In genomic region chr12:49340971-49341776, GRCh38 we compare ENCODE assay signal across 14 cellular contexts.
A peak's percentile ranks its signal among the peaks of the same experiment; 100 is the strongest.
DNase-seq lines count a peak whose midpoint lies in the region; ATAC-seq lines count a peak whose summit lies in the region.
"Had no signal": no experiment of that assay in that cellular context is flagged by ENCODE, and none has a peak within 500 bp of the region (broad histone marks: within the 10 kb centered on the region; RNA-seq: fewer than 3 reads in every experiment).

No MANE protein-coding gene starts in this region.

- H3K4me3 ChIP-seq in HUES48 (ENCODE audit: low read depth, low read length) = peak overlapping the region; percentile 73
- peak overlapping the region; percentile 62 for H3K4me3 ChIP-seq in iPS-15b (ENCODE audit: low read depth, low read length)
- no peak overlapping the region for H3K4me3 ChIP-seq in effector memory CD4-positive, alpha-beta T cell (ENCODE audit: insufficient read depth, low read depth, low read length, poor library complexity, severe bottlenecking)
- H3K4me3 ChIP-seq: MG63 had no signal

- no peak overlapping the region for H3K27ac ChIP-seq in HUES48 (ENCODE audit: low read depth, low read length)
- no peak overlapping the region for H3K27ac ChIP-seq in effector memory CD4-positive, alpha-beta T cell (ENCODE audit: insufficient read depth, low read length, poor library complexity, severe bottlenecking)
- H3K27ac ChIP-seq: C4-2B had no signal

- H3K9ac ChIP-seq in HUES48 (ENCODE audit: low read depth, low read length) = no peak overlapping the region
- no peak overlapping the region for H3K9ac ChIP-seq in iPS-15b (ENCODE audit: low read depth, low read length)

- no peak for ATAC-seq in HG03354 (IDR thresholded peaks at IDR 0.05; ENCODE audit: poor library complexity, severe bottlenecking, unreplicated experiment)

- no peaks in the 10 kb centered on the region for H3K36me3 ChIP-seq in HUES48 (ENCODE audit: control insufficient read depth, insufficient read depth, low read length)
- no peaks in the 10 kb centered on the region for H3K36me3 ChIP-seq in iPS-15b (ENCODE audit: control insufficient read depth, insufficient read depth, low read length)
- H3K36me3 ChIP-seq in effector memory CD4-positive, alpha-beta T cell (ENCODE audit: control insufficient read depth, insufficient read depth, low read length) = no peaks in the 10 kb centered on the region
- H3K36me3 ChIP-seq: MG63 had no signal

- DNase-seq in retina = peak; percentile 35
- DNase-seq in effector memory CD4-positive, alpha-beta T cell = no peak
- no peak for DNase-seq in MV-4-11 (lab: John Stamatoyannopoulos, UW)
- DNase-seq: activated CD4-positive, alpha-beta T cell treated with anti-CD3 and anti-CD28 coated beads for 4 hours; activated T-cell treated with anti-CD3 and anti-CD28 coated beads, Interleukin-2, amount 50 U/mL, for 24 hours; MG63; NCI-H2107; NK-92 treated with Interleukin-12 subunit alpha and Interleukin-12 subunit beta, amount 100 ng/mL, for 24 hours; SHP77; small intestine had no signal

- H3K4me1 ChIP-seq in HUES48 (ENCODE audit: control insufficient read depth, insufficient read depth, low read length) = peaks cover 53% of the 10 kb centered on the region
- peaks cover 17% of the 10 kb centered on the region for H3K4me1 ChIP-seq in iPS-15b (ENCODE audit: control insufficient read depth, insufficient read depth, low read length)
- peaks cover 54% of the 10 kb centered on the region for H3K4me1 ChIP-seq in effector memory CD4-positive, alpha-beta T cell (ENCODE audit: control insufficient read depth, insufficient read depth, low read length, poor library complexity, severe bottlenecking)

- H3K9me3 ChIP-seq in HUES48 (ENCODE audit: control insufficient read depth, insufficient read depth, low read length) = no peaks in the 10 kb centered on the region
- H3K9me3 ChIP-seq in iPS-15b (ENCODE audit: control insufficient read depth, insufficient read depth, low read length) = no peaks in the 10 kb centered on the region
- no peaks in the 10 kb centered on the region for H3K9me3 ChIP-seq in effector memory CD4-positive, alpha-beta T cell (ENCODE audit: control insufficient read depth, low read length)
- H3K9me3 ChIP-seq: MG63 had no signal

- H3K27me3 ChIP-seq in HUES48 (ENCODE audit: control insufficient read depth, insufficient read depth, low read length) (peaks cover 99% of the 10 kb centered on the region), iPS-15b (ENCODE audit: control insufficient read depth, insufficient read depth, low read length) (peaks cover 90% of the 10 kb centered on the region)
- peaks cover 34% of the 10 kb centered on the region for H3K27me3 ChIP-seq in effector memory CD4-positive, alpha-beta T cell (replicated peaks; ENCODE audit: control insufficient read depth, insufficient read depth, low read length, poor library complexity, severe bottlenecking)
- H3K27me3 ChIP-seq: MG63 had no signal
